Comparison of ENCODE assay signal across 9 cellular contexts in genomic region chr1:52603680-52604501, GRCh38. TPM values are rescaled to one million over a fixed set of nuclear protein-coding genes. Genes with fewer than 3 reads are reported as not detected.
DNase-seq lines count a peak whose midpoint lies in the region; ATAC-seq and TF ChIP-seq lines count a peak whose summit lies in the region.
"Had no signal": no experiment of that assay in that cellular context is flagged by ENCODE, and none has a peak within 500 bp of the region (broad histone marks: within the 10 kb centered on the region; RNA-seq: fewer than 3 reads in every experiment).

No MANE protein-coding gene starts in this region.

- WGBS in right cardiac atrium = 72% methylated on average over 7 of the region's 7 CpGs

- intact Hi-C loops in right cardiac atrium (cut with DNase I) (no loop called here), tibial artery (cut with DNase I; ENCODE audit: low total_unique reads) (no loop called here)

- H3K27ac ChIP-seq in right cardiac atrium (ENCODE audit: low read length) = peak overlapping the region; percentile 63
- peak overlapping the region; percentile 25 to 91 for H3K27ac ChIP-seq in tibial artery

- H3K27me3 ChIP-seq in right cardiac atrium (ENCODE audit: control insufficient read depth, insufficient read depth) (no peaks in the 10 kb centered on the region), tibial artery (no peaks in the 10 kb centered on the region)

- peak overlapping the region; percentile 83 for H3K4me3 Mint-ChIP-seq in activated naive CD4-positive, alpha-beta T cell treated with anti-CD3 and anti-CD28 coated beads, Interleukin-2, amount 10 ng/mL, durations not matched to agents 7 days and 5 days
- peak overlapping the region; percentile 92 for H3K4me3 Mint-ChIP-seq in activated T-helper 17 cell treated with anti-CD3 and anti-CD28 coated beads, Interleukin-2, amount 50 U/mL, for 72 hours

- no peak for TF ChIP-seq CTCF in tibial artery (IDR thresholded peaks at IDR 0.05)

- H3K9me3 ChIP-seq in right cardiac atrium (ENCODE audit: control insufficient read depth, low read length) (no peaks in the 10 kb centered on the region), tibial artery (no peaks in the 10 kb centered on the region)

- H3K9me3 Mint-ChIP-seq in activated naive CD4-positive, alpha-beta T cell treated with anti-CD3 and anti-CD28 coated beads, Interleukin-2, amount 10 ng/mL, durations not matched to agents 7 days and 5 days = no peaks in the 10 kb centered on the region
- no peaks in the 10 kb centered on the region for H3K9me3 Mint-ChIP-seq in activated T-helper 17 cell treated with anti-CD3 and anti-CD28 coated beads, Interleukin-2, amount 50 U/mL, for 72 hours

- no peak overlapping the region for H3K4me3 ChIP-seq in right cardiac atrium (ENCODE audit: low read length)
- H3K4me3 ChIP-seq in tibial artery = no peak overlapping the region

- CTCF ChIA-PET in activated naive CD4-positive, alpha-beta T cell treated with anti-CD3 and anti-CD28 coated beads, Interleukin-2, amount 10 ng/mL, durations not matched to agents 7 days and 5 days (lab: Charles Lee) = interaction anchor here (1.2 to 1.9 kb wide), 2 partner anchors 10 to 62 kb away, joined by 4 to 7 read pairs; no protein-coding TSS in a partner anchor

- no peaks in the 10 kb centered on the region for H3K27me3 Mint-ChIP-seq in activated naive CD4-positive, alpha-beta T cell treated with anti-CD3 and anti-CD28 coated beads, Interleukin-2, amount 10 ng/mL, durations not matched to agents 7 days and 5 days
- H3K27me3 Mint-ChIP-seq in activated T-helper 17 cell treated with anti-CD3 and anti-CD28 coated beads, Interleukin-2, amount 50 U/mL, for 72 hours = no peaks in the 10 kb centered on the region

- no peak for ATAC-seq in activated T-helper 17 cell treated with anti-CD3 and anti-CD28 coated beads, Interleukin-2, amount 50 U/mL, for 72 hours (replicated peaks)
- ATAC-seq in right cardiac atrium = no peak

- peak overlapping the region; percentile 89 for H3K27ac Mint-ChIP-seq in activated naive CD4-positive, alpha-beta T cell treated with anti-CD3 and anti-CD28 coated beads, Interleukin-2, amount 10 ng/mL, durations not matched to agents 7 days and 5 days
- H3K27ac Mint-ChIP-seq in activated T-helper 17 cell treated with anti-CD3 and anti-CD28 coated beads, Interleukin-2, amount 50 U/mL, for 72 hours = peak overlapping the region; percentile 98

- H3K36me3 ChIP-seq in tibial artery = peaks cover 17 to 32% (median 24%) of the 10 kb centered on the region in 3 donors

- H3K36me3 Mint-ChIP-seq in activated naive CD4-positive, alpha-beta T cell treated with anti-CD3 and anti-CD28 coated beads, Interleukin-2, amount 10 ng/mL, durations not matched to agents 7 days and 5 days = peaks cover 36% of the 10 kb centered on the region
- H3K36me3 Mint-ChIP-seq in activated T-helper 17 cell treated with anti-CD3 and anti-CD28 coated beads, Interleukin-2, amount 50 U/mL, for 72 hours (ENCODE audit: low read depth) = peaks cover 29% of the 10 kb centered on the region

- DNase-seq in activated naive CD4-positive, alpha-beta T cell treated with anti-CD3 and anti-CD28 coated beads, Interleukin-2, amount 10 ng/mL, durations not matched to agents 7 days and 5 days = no peak
- DNase-seq in activated naive CD4-positive, alpha-beta T cell treated with Interleukin-2 at 50 U/mL for 16 hours = no peak
- DNase-seq in right cardiac atrium = no peak
- DNase-seq in tibial artery = no peak
- DNase-seq in SK-N-DZ (ENCODE audit: low spot score) = no peak
- DNase-seq in NCI-H1048 (lab: John Stamatoyannopoulos, UW) = no peak
- DNase-seq in medulla oblongata (ENCODE audit: extremely low spot score) = no peak
- DNase-seq: COR-L47 had no signal

- peaks cover 56% of the 10 kb centered on the region for H3K4me1 Mint-ChIP-seq in activated naive CD4-positive, alpha-beta T cell treated with anti-CD3 and anti-CD28 coated beads, Interleukin-2, amount 10 ng/mL, durations not matched to agents 7 days and 5 days
- H3K4me1 Mint-ChIP-seq in activated T-helper 17 cell treated with anti-CD3 and anti-CD28 coated beads, Interleukin-2, amount 50 U/mL, for 72 hours = peaks cover 16% of the 10 kb centered on the region

- H3K4me1 ChIP-seq in right cardiac atrium (ENCODE audit: control insufficient read depth, insufficient read depth, low read length) (peaks cover 7% of the 10 kb centered on the region), tibial artery (peaks cover 0 to 34% (median 14%) of the 10 kb centered on the region in 4 donors)

RNA-seq across cellular contexts. Expression of gene GPX7, which starts 1.7 kb away (rescaled TPM):
- total RNA-seq in activated T-helper 17 cell treated with anti-CD3 and anti-CD28 coated beads, Interleukin-2, amount 50 U/mL, for 72 hours = 10 to 100 TPM; 14.0 to 20.5 TPM
- total RNA-seq in right cardiac atrium = 10 to 100 TPM in 2 of 4 donors, 1 to 10 TPM in 2; 9.4 to 13.9 (median 10.8) TPM
- 13.6 TPM for polyA plus RNA-seq in right cardiac atrium
- not detected in 2 replicates for polyA plus RNA-seq in SK-N-DZ (2014; cell fraction: cytosol; rRNA removed)
- 0.56 TPM in 1 of 2 replicates, not detected in the other for polyA plus RNA-seq in SK-N-DZ (2014; cell fraction: nucleus; rRNA removed)

RNA-seq across cellular contexts. Expression of gene SHISAL2A, which starts 29.1 kb away (rescaled TPM):
- 1 to 10 TPM; 7.1 to 8.9 TPM for total RNA-seq in activated T-helper 17 cell treated with anti-CD3 and anti-CD28 coated beads, Interleukin-2, amount 50 U/mL, for 72 hours
- not detected for total RNA-seq in right cardiac atrium
- not detected for polyA plus RNA-seq in right cardiac atrium
- polyA plus RNA-seq in SK-N-DZ (2014; cell fraction: cytosol; rRNA removed) = 0.19 and 0.83 TPM in 2 replicates
- 0.15 and 0.46 TPM in 2 replicates for polyA plus RNA-seq in SK-N-DZ (2014; cell fraction: nucleus; rRNA removed)

RNA-seq across cellular contexts. Expression of gene TUT4, which starts 51.0 kb away (rescaled TPM):
- 100 to 1,000 TPM in 1 of 2 donors, 10 to 100 TPM in 1; 66.6 to 111 TPM for total RNA-seq in activated T-helper 17 cell treated with anti-CD3 and anti-CD28 coated beads, Interleukin-2, amount 50 U/mL, for 72 hours
- 10 to 100 TPM; 36.1 to 41.1 (median 38.8) TPM for total RNA-seq in right cardiac atrium
- polyA plus RNA-seq in right cardiac atrium = 20.4 TPM
- 30.2 and 36.1 TPM in 2 replicates for polyA plus RNA-seq in SK-N-DZ (2014; cell fraction: cytosol; rRNA removed)
- 71.3 and 111 TPM in 2 replicates for polyA plus RNA-seq in SK-N-DZ (2014; cell fraction: nucleus; rRNA removed)

Comparison
In these comparisons a context has a peak if more than half of its experiments do, and no peak if none do; other contexts are left out.
1. RNA of gene SHISAL2A, which starts 29.1 kb away (total RNA-seq): 7.1 to 8.9 TPM in activated T-helper 17 cell treated with anti-CD3 and anti-CD28 coated beads, Interleukin-2, amount 50 U/mL, for 72 hours; not detected in right cardiac atrium; every median in the first group is over 4 times any median in the second.